ENCODE assay signal across 9 cellular contexts in the genomic region with DNA sequence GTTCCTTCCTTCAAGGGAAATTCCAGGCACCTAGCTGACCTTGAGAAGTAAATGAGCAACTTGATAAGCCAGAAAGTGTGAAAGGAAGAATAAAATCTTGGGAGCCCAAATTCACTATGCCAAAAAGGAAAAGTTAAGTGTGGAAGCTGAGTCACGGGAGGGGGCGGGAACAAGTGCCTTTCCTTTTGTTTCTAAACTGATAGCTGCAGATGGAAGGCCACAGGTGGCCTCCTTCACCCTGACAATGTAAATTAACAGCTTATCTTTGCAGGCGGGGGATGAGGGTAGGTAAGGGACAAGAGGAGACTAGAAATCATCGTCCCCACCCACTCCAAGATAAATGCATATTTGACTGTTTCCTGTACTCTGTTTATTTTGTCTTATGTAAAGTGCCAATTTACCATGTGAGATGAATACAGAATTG. TPM values are rescaled to one million over a fixed set of nuclear protein-coding genes. Genes with fewer than 3 reads are reported as not detected.
DNase-seq lines count a peak whose midpoint lies in the region; TF ChIP-seq lines count a peak whose summit lies in the region.
"Had no signal": no experiment of that assay in that cellular context is flagged by ENCODE, and none has a peak within 500 bp of the region (broad histone marks: within the 10 kb centered on the region; RNA-seq: fewer than 3 reads in every experiment).

No MANE protein-coding gene starts in this region.

- H3K27ac ChIP-seq in A673 (ENCODE audit: low read depth, low read length, poor library complexity, severe bottlenecking) = peak overlapping the region; percentile 65
- H3K27ac ChIP-seq in HEK293 (ENCODE audit: extremely low read depth, low read depth, low read length) = no peak overlapping the region
- H3K27ac ChIP-seq in SJCRH30 = peak overlapping the region; percentile 95
- H3K27ac ChIP-seq in vagina = no peak overlapping the region

- BruUV-seq in A673 (replicated peaks; lab: Mats Ljungman, UMichigan) = no TSS peak

- POLR2A ChIA-PET in A673 (lab: Charles Lee; ENCODE audit: low non-redundant PET) (no interaction called here), HEK293 (lab: Yijun Ruan, JAX) (interaction anchor here (0.7 kb wide), 1 partner anchor 653 kb away, joined by 3 read pairs; no protein-coding TSS in a partner anchor)

- intact Hi-C loops in A673 (cut with micrococcal nuclease; ENCODE audit: unreplicated experiment) = no loop called here
- intact Hi-C loops in vagina (cut with DNase I) = no loop called here

- H3K4me3 ChIP-seq in A673 (ENCODE audit: low read depth, low read length, poor library complexity, severe bottlenecking) = no peak overlapping the region
- H3K4me3 ChIP-seq in HEK293 (ENCODE audit: low read depth, low read length) = no peak overlapping the region
- peak overlapping the region; percentile 8; the same call in 1 of the 2 replicates for H3K4me3 ChIP-seq in SJCRH30
- no peak overlapping the region for H3K4me3 ChIP-seq in vagina

- no peak for TF ChIP-seq CTCF in A673 (conservative IDR thresholded peaks at IDR 0.05; ENCODE audit: low read depth, low read length)
- no peak for TF ChIP-seq CTCF in HEK293 (tag by site-specific recombination; IDR thresholded peaks at IDR 0.05)
- no peak for TF ChIP-seq CTCF in vagina (IDR thresholded peaks at IDR 0.05)

- H3K9me3 ChIP-seq in A673 (ENCODE audit: low read depth, low read length, poor library complexity, severe bottlenecking) = no peaks in the 10 kb centered on the region
- no peaks in the 10 kb centered on the region for H3K9me3 ChIP-seq in HEK293 (ENCODE audit: control insufficient read depth, insufficient read depth, low read depth, low read length)
- no peaks in the 10 kb centered on the region for H3K9me3 ChIP-seq in SJCRH30 (replicated peaks)
- H3K9me3 ChIP-seq in vagina = no peaks in the 10 kb centered on the region

- H3K36me3 ChIP-seq in A673 (ENCODE audit: insufficient read depth, low read length, poor library complexity, severe bottlenecking) (no peaks in the 10 kb centered on the region), HEK293 (ENCODE audit: control insufficient read depth in 2 of 2, insufficient read depth in 1 of 2, low read length in 2 of 2) (no peaks in the 10 kb centered on the region), SJCRH30 (no peaks in the 10 kb centered on the region), vagina (no peaks in the 10 kb centered on the region)

- TF ChIP-seq POLR2A in vagina (IDR thresholded peaks at IDR 0.05) = no peak

- CTCF ChIA-PET in A673 (lab: Charles Lee) (no interaction called here), HEK293 (lab: Yijun Ruan, JAX) (interaction anchor here (0.6 to 0.9 kb wide), 3 partner anchors 10 to 111 kb away, joined by 3 read pairs; no protein-coding TSS in a partner anchor)

- DNase-seq in A673 (ENCODE audit: low spot score) (peak; percentile 36), SJCRH30 (peak; percentile 73 to 83), islet precursor cell (peak; percentile 65), hippocampal formation (lab: John Stamatoyannopoulos, UW) (no peak), vagina (ENCODE audit: extremely low spot score in 2 of 2) (no peak), NCI-H2196 treated with DMSO at 0.1 percent for 48 hours (lab: John Stamatoyannopoulos, UW; ENCODE audit: unreplicated experiment) (no peak)
- no peak for DNase-seq in stimulated activated naive CD4-positive, alpha-beta T cell treated with Interleukin-2 at 50 U/mL for 16 hours (lab: John Stamatoyannopoulos, UW)
- DNase-seq: C1 segment of cervical spinal cord had no signal

- H3K4me1 ChIP-seq in A673 (ENCODE audit: insufficient read depth, low read length, poor library complexity, severe bottlenecking) (peaks cover 7% of the 10 kb centered on the region), HEK293 (ENCODE audit: control insufficient read depth, insufficient read depth, low read length) (no peaks in the 10 kb centered on the region), SJCRH30 (peaks cover 13% of the 10 kb centered on the region), vagina (peaks cover 7% of the 10 kb centered on the region)

- H3K27me3 ChIP-seq in A673 (replicated peaks; ENCODE audit: insufficient read depth, low read depth, low read length, poor library complexity) (no peaks in the 10 kb centered on the region), SJCRH30 (no peaks in the 10 kb centered on the region), vagina (no peaks in the 10 kb centered on the region)

TF ChIP-seq in HEK293, 187 proteins besides CTCF, POLR2A, EP300 and RAD21:
- TF ChIP-seq ZIC2 (tag by site-specific recombination; IDR thresholded peaks at IDR 0.05) (peak; percentile 33; the same call in 1 of the 2 replicates), EGR2 (tag by site-specific recombination; IDR thresholded peaks at IDR 0.05; ENCODE audit: low read depth) (peak; percentile 43; the same call in 1 of the 2 replicates), PRDM1 (tag by site-specific recombination; IDR thresholded peaks at IDR 0.05) (0 out of 2 replicates have a peak, but pooled peaks have one; percentile 39), SP7 (tag by site-specific recombination; IDR thresholded peaks at IDR 0.05) (peak; percentile 90), ZNF214 (tag by site-specific recombination; IDR thresholded peaks at IDR 0.05; ENCODE audit: borderline replicate concordance) (no peak), ZFHX2 (tag by site-specific recombination; conservative IDR thresholded peaks at IDR 0.05) (peak; percentile 63), SCRT2 (tag by site-specific recombination; IDR thresholded peaks at IDR 0.05) (peak; percentile 13; the same call in 1 of the 2 replicates), ZBTB10 (tag by site-specific recombination; IDR thresholded peaks at IDR 0.05) (no peak)
TF ChIP-seq in HEK293: peak in this region for 6.

RNA-seq across cellular contexts. Expression of gene TREH, which starts 36.4 kb away (rescaled TPM):
- total RNA-seq in A673 (2021) = not detected in 2 replicates
- total RNA-seq in SJCRH30 (2014; rRNA removed; shearing (Covaris generic)) = not detected in 2 replicates
- total RNA-seq in vagina = 0.25 TPM

Comparison
In these comparisons a context has a peak if more than half of its experiments do, and no peak if none do; other contexts are left out.
1. DNase-seq: peak in A673 (single experiment), SJCRH30 (2 of 2) and islet precursor cell (single experiment); none in hippocampal formation (0 of 2), stimulated activated naive CD4-positive, alpha-beta T cell treated with Interleukin-2 at 50 U/mL for 16 hours (single experiment), vagina (0 of 2) and NCI-H2196 treated with DMSO at 0.1 percent for 48 hours (single experiment).
2. H3K27ac ChIP-seq: peak in A673 (single experiment) and SJCRH30 (single experiment); none in HEK293 (single experiment) and vagina (single experiment).